ENCODE assay signal across 24 cellular contexts in genomic region chr10:35575640-35576039, GRCh38. TPM values are rescaled to one million over a fixed set of nuclear protein-coding genes. Genes with fewer than 3 reads are reported as not detected.
"Had no signal": no experiment of that assay in that cellular context is flagged by ENCODE, and none has a peak within 500 bp of the region (broad histone marks: within the 10 kb centered on the region; RNA-seq: fewer than 3 reads in every experiment).

No MANE protein-coding gene starts in this region.

- H3K4me3 ChIP-seq: cardiac muscle cell, dorsolateral prefrontal cortex, left lung, neural progenitor cell, prostate gland, right atrium auricular region, testis had no signal

- H2AFZ ChIP-seq: neural progenitor cell had no signal

- DNase-seq: activated B cell treated with CpG ODN at 0.5 μM for 24 hours; activated CD4-positive, alpha-beta memory T cell treated with anti-CD3 and anti-CD28 coated beads for 36 hours; activated CD4-positive, alpha-beta T cell treated with anti-CD3 and anti-CD28 coated beads for 4 hours; activated naive CD4-positive, alpha-beta T cell treated with anti-CD3 and anti-CD28 coated beads for 36 hours; dorsolateral prefrontal cortex; foreskin keratinocyte; left lung; naive B cell; stimulated activated CD4-positive, alpha-beta T cell treated with anti-CD3 and anti-CD28 coated beads, Interleukin-4, amount 100 ng/mL, for 4 hours; T-cell; testis had no signal

- H3K27ac Mint-ChIP-seq: activated B cell treated with CpG ODN at 0.5 μM for 24 hours; activated CD4-positive, alpha-beta memory T cell treated with anti-CD3 and anti-CD28 coated beads for 36 hours; activated naive CD4-positive, alpha-beta T cell treated with anti-CD3 and anti-CD28 coated beads for 36 hours; activated T-helper 2 cell treated with anti-CD3 and anti-CD28 coated beads, Interferon-gamma antibody, Interleukin-2, Interleukin-4, amounts not matched to agents 10 μg/mL and 5 μg/mL and 100 μg/mL, durations not matched to agents 14 hours and 24 hours and 36 hours; neural progenitor cell; stimulated activated memory B cell treated with anti-CD40 and anti-IgM and Interleukin-4, amounts not matched to agents 10 μg/mL and 1 μg/mL and 100 μg/mL, for 72 hours; type B pancreatic cell had no signal

- H3K4me1 Mint-ChIP-seq: activated B cell treated with CpG ODN at 0.5 μM for 24 hours; neural progenitor cell; stimulated activated memory B cell treated with anti-CD40 and anti-IgM and Interleukin-4, amounts not matched to agents 10 μg/mL and 1 μg/mL and 100 μg/mL, for 72 hours had no signal

- H3K4me3 Mint-ChIP-seq: activated B cell treated with CpG ODN at 0.5 μM for 24 hours; activated CD4-positive, alpha-beta memory T cell treated with anti-CD3 and anti-CD28 coated beads for 36 hours; activated naive CD4-positive, alpha-beta T cell treated with anti-CD3 and anti-CD28 coated beads for 36 hours; naive B cell; neural progenitor cell; stimulated activated memory B cell treated with anti-CD40 and anti-IgM and Interleukin-4, amounts not matched to agents 10 μg/mL and 1 μg/mL and 100 μg/mL, for 72 hours; T-cell; type B pancreatic cell had no signal

- H3K36me3 ChIP-seq: neural progenitor cell, prostate gland had no signal

- H3K27me3 ChIP-seq: cardiac muscle cell, dorsolateral prefrontal cortex, foreskin keratinocyte, left lung, neural progenitor cell, right atrium auricular region, testis had no signal

- ATAC-seq: foreskin keratinocyte; left lung; stimulated activated memory B cell treated with anti-CD40 and anti-IgM and Interleukin-4, amounts not matched to agents 10 μg/mL and 1 μg/mL and 100 μg/mL, for 72 hours; T-cell had no signal

- H3K27me3 Mint-ChIP-seq: activated B cell treated with CpG ODN at 0.5 μM for 24 hours; stimulated activated memory B cell treated with anti-CD40 and anti-IgM and Interleukin-4, amounts not matched to agents 10 μg/mL and 1 μg/mL and 100 μg/mL, for 72 hours; T-cell; type B pancreatic cell had no signal

- H3K9me3 Mint-ChIP-seq: activated B cell treated with CpG ODN at 0.5 μM for 24 hours; activated T-helper 2 cell treated with anti-CD3 and anti-CD28 coated beads, Interferon-gamma antibody, Interleukin-2, Interleukin-4, amounts not matched to agents 10 μg/mL and 5 μg/mL and 100 μg/mL, durations not matched to agents 14 hours and 24 hours and 36 hours; neural progenitor cell; type B pancreatic cell had no signal

- H3K9ac ChIP-seq: neural progenitor cell had no signal

- H3K9me3 ChIP-seq: left lung, prostate gland, right atrium auricular region, testis had no signal

- H3K27ac ChIP-seq: cardiac muscle cell, foreskin keratinocyte, left lung, neural progenitor cell, prostate gland, right atrium auricular region, testis had no signal

- H3K4me2 ChIP-seq: neural progenitor cell had no signal

- H3K4me1 ChIP-seq: foreskin keratinocyte, left lung, neural progenitor cell, prostate gland, right atrium auricular region, testis had no signal

RNA-seq across cellular contexts. Expression of gene GJD4, which starts 29.5 kb away (rescaled TPM):
- total RNA-seq: activated B cell treated with CpG ODN at 0.5 μM for 24 hours; activated CD4-positive, alpha-beta memory T cell treated with anti-CD3 and anti-CD28 coated beads for 36 hours; activated naive CD4-positive, alpha-beta T cell treated with anti-CD3 and anti-CD28 coated beads for 36 hours; activated T-helper 2 cell treated with anti-CD3 and anti-CD28 coated beads, Interferon-gamma antibody, Interleukin-2, Interleukin-4, amounts not matched to agents 10 μg/mL and 5 μg/mL and 100 μg/mL, durations not matched to agents 14 hours and 24 hours and 36 hours; epithelial cell of proximal tubule; foreskin keratinocyte; kidney epithelial cell; left lung; lung microvascular endothelial cell; mononuclear cell; osteocyte; right atrium auricular region; T-cell had no signal
- polyA plus RNA-seq: cardiac muscle cell, fibroblast of lung, foreskin keratinocyte had no signal
